ENCODE assay signal across 23 cellular contexts in the genomic region with DNA sequence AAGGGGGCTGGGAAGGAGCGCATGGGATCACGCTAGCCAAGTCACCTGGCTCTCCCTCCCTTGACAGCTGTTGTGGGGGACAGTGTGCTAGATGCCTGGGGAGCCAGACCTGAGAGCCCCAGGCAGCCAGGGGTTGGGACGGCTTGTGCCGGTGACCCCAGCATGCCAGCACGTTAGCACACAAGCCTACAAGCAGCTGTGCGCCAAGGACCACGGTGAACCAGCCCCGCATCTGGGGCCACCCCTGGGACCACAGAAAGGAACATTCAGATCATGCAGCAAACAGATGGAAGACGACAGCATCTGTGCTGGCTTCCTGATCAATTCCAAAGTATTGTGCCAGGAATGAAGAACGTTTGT.
DNase-seq lines count a peak whose midpoint lies in the region; FAIRE-seq and TF ChIP-seq lines count a peak whose summit lies in the region.
"Had no signal": no experiment of that assay in that cellular context is flagged by ENCODE, and none has a peak within 500 bp of the region (broad histone marks: within the 10 kb centered on the region; RNA-seq: fewer than 3 reads in every experiment).

No MANE protein-coding gene starts in this region.

- H2BK120ac ChIP-seq in neuronal stem cell (ENCODE audit: low read depth, low read length): no peak overlapping the region

- no peak overlapping the region for H4K91ac ChIP-seq in neuronal stem cell (ENCODE audit: low read depth, low read length, poor library complexity)

- H3K79me1 ChIP-seq in neuronal stem cell (ENCODE audit: low read depth, low read length): peaks cover 2% of the 10 kb centered on the region

- no peak overlapping the region for H2BK5ac ChIP-seq in neuronal stem cell (ENCODE audit: low read length)

- H3K18ac ChIP-seq in neuronal stem cell (ENCODE audit: low read length): peak overlapping the region; percentile 20

- no peak overlapping the region for H2AFZ ChIP-seq in neuronal stem cell (ENCODE audit: low read length)
- H2AFZ ChIP-seq: GM23248 had no signal

- DNase-seq in bronchial epithelial cell (ENCODE audit: low read depth): no peak
- peak; percentile 25 for DNase-seq in glutamatergic neuron
- DNase-seq in neuronal stem cell (ENCODE audit: low spot score): no peak
- DNase-seq in NCI-H446 (lab: John Stamatoyannopoulos, UW): no peak
- DNase-seq in cerebellar cortex (ENCODE audit: low spot score): no peak
- no peak for DNase-seq in NCI-H1417 (lab: John Stamatoyannopoulos, UW)
- DNase-seq in activated effector memory CD4-positive, alpha-beta T cell treated with Interleukin-2 at 50 U/mL for 16 hours: no peak
- DNase-seq: 8988T; ACHN; AML-193; BE2C; Caco-2; CD4-positive, CD25-positive, alpha-beta regulatory T cell; CD8-positive, alpha-beta T cell; DMS153; DND-41; H9 had no signal

- H3K27me3 ChIP-seq in BLaER1 (no peaks in the 10 kb centered on the region), bronchial epithelial cell (ENCODE audit: control insufficient read depth, insufficient read depth, low read length) (no peaks in the 10 kb centered on the region), neuronal stem cell (ENCODE audit: control insufficient read depth in 3 of 3, insufficient read depth in 3 of 3, low read depth in 1 of 3, low read length in 3 of 3) (no peaks in the 10 kb centered on the region)
- H3K27me3 ChIP-seq: BE2C had no signal

- H3K9me3 ChIP-seq in BLaER1 (no peaks in the 10 kb centered on the region), neuronal stem cell (replicated peaks in 1 of 2; ENCODE audit: control insufficient read depth in 2 of 2, insufficient read depth in 1 of 2, low read depth in 1 of 2, low read length in 2 of 2) (no peaks in the 10 kb centered on the region)
- H3K9me3 ChIP-seq: A549, BE2C, Caco-2 had no signal

- H3K27ac ChIP-seq in BLaER1 (no peak overlapping the region), neuronal stem cell (replicated peaks; ENCODE audit: low read length) (no peak overlapping the region)
- H3K27ac ChIP-seq: A549, C4-2B, GM23248 had no signal

- H3K4me1 Mint-ChIP-seq in glutamatergic neuron (ENCODE audit: low read depth, unreplicated experiment): peaks cover 24% of the 10 kb centered on the region
- H3K4me1 Mint-ChIP-seq: CD4-positive, CD25-positive, alpha-beta regulatory T cell had no signal

- peaks cover 3% of the 10 kb centered on the region for H3K36me3 Mint-ChIP-seq in glutamatergic neuron (ENCODE audit: unreplicated experiment)
- H3K36me3 Mint-ChIP-seq: CD4-positive, CD25-positive, alpha-beta regulatory T cell; CD8-positive, alpha-beta T cell had no signal

- no peak overlapping the region for H3K4me3 ChIP-seq in BLaER1
- H3K4me3 ChIP-seq in bronchial epithelial cell (ENCODE audit: low read depth, low read length): no peak overlapping the region
- no peak overlapping the region for H3K4me3 ChIP-seq in neuronal stem cell (ENCODE audit: low read length in 2 of 2)
- H3K4me3 ChIP-seq: A549, GM23248 had no signal

- H3K9ac ChIP-seq in BLaER1: no peak overlapping the region
- no peak overlapping the region for H3K9ac ChIP-seq in neuronal stem cell (ENCODE audit: low read depth, low read length, poor library complexity)
- H3K9ac ChIP-seq: GM23248 had no signal

- H3K23ac ChIP-seq in neuronal stem cell (ENCODE audit: low read depth, low read length, poor library complexity): no peak overlapping the region

- no peak overlapping the region for H2BK15ac ChIP-seq in neuronal stem cell (ENCODE audit: low read length)

- H3K27ac Mint-ChIP-seq in glutamatergic neuron (ENCODE audit: unreplicated experiment): no peak overlapping the region
- H3K27ac Mint-ChIP-seq: CD4-positive, CD25-positive, alpha-beta regulatory T cell; CD8-positive, alpha-beta T cell had no signal

- H2AK5ac ChIP-seq in neuronal stem cell (ENCODE audit: low read depth, low read length): no peak overlapping the region

- WGBS in neuronal stem cell (ENCODE audit: extremely low coverage in 2 of 2, insufficient read length in 2 of 2, insufficient replicate concordance in 1 of 2), 2 donors: no CpG with 5 or more reads among the region's 10 CpGs

- peak; percentile 40 for FAIRE-seq in bronchial epithelial cell (lab: Jason Lieb, UNC)
- FAIRE-seq: A549, G401.6, GM12892 had no signal

- no peaks in the 10 kb centered on the region for H4K20me1 ChIP-seq in BLaER1

- H3K4me1 ChIP-seq in BLaER1: peaks cover 35% of the 10 kb centered on the region
- no peaks in the 10 kb centered on the region for H3K4me1 ChIP-seq in neuronal stem cell (ENCODE audit: control insufficient read depth in 2 of 2, insufficient read depth in 1 of 2, low read depth in 1 of 2, low read length in 2 of 2)
- H3K4me1 ChIP-seq: Caco-2 had no signal

- H3K36me3 ChIP-seq in BLaER1 (no peaks in the 10 kb centered on the region), bronchial epithelial cell (ENCODE audit: control insufficient read depth, insufficient read depth, low read length) (no peaks in the 10 kb centered on the region), neuronal stem cell (replicated peaks in 1 of 2; ENCODE audit: control insufficient read depth in 2 of 2, insufficient read depth in 2 of 2, low read length in 2 of 2) (no peaks in the 10 kb centered on the region)
- H3K36me3 ChIP-seq: BE2C had no signal

- H3K4me2 ChIP-seq in BLaER1 (peak overlapping the region; percentile 36; the same call in 1 of the 2 replicates), neuronal stem cell (ENCODE audit: insufficient read depth, low read length, poor library complexity, severe bottlenecking) (no peak overlapping the region)
- H3K4me2 ChIP-seq: A549 had no signal

- no peak overlapping the region for H3K4me3 Mint-ChIP-seq in glutamatergic neuron (ENCODE audit: unreplicated experiment)
- H3K4me3 Mint-ChIP-seq: CD4-positive, CD25-positive, alpha-beta regulatory T cell; CD8-positive, alpha-beta T cell; H9 had no signal

- H3K4ac ChIP-seq in neuronal stem cell (ENCODE audit: low read length): no peak overlapping the region

- H3K27me3 Mint-ChIP-seq in glutamatergic neuron (ENCODE audit: unreplicated experiment): peaks cover 4% of the 10 kb centered on the region
- H3K27me3 Mint-ChIP-seq: CD4-positive, CD25-positive, alpha-beta regulatory T cell had no signal

- H2BK12ac ChIP-seq in neuronal stem cell (ENCODE audit: low read length): no peak overlapping the region

- H4K8ac ChIP-seq in neuronal stem cell (ENCODE audit: low read depth, low read length): no peak overlapping the region

- peaks cover 5% of the 10 kb centered on the region for H3K9me3 Mint-ChIP-seq in glutamatergic neuron (ENCODE audit: unreplicated experiment)
- H3K9me3 Mint-ChIP-seq: CD8-positive, alpha-beta T cell; H9 had no signal

- TF ChIP-seq CTCF in bronchial epithelial cell (IDR thresholded peaks at IDR 0.05; ENCODE audit: insufficient read depth, low read length, severe bottlenecking) (no peak), glutamatergic neuron (IDR thresholded peaks at IDR 0.05; ENCODE audit: partially characterized antibody, unreplicated experiment) (no peak)

- H3K14ac ChIP-seq in neuronal stem cell (ENCODE audit: low read length): no peak overlapping the region
